33 cellular contexts compared by ENCODE assay signal in the genomic region with DNA sequence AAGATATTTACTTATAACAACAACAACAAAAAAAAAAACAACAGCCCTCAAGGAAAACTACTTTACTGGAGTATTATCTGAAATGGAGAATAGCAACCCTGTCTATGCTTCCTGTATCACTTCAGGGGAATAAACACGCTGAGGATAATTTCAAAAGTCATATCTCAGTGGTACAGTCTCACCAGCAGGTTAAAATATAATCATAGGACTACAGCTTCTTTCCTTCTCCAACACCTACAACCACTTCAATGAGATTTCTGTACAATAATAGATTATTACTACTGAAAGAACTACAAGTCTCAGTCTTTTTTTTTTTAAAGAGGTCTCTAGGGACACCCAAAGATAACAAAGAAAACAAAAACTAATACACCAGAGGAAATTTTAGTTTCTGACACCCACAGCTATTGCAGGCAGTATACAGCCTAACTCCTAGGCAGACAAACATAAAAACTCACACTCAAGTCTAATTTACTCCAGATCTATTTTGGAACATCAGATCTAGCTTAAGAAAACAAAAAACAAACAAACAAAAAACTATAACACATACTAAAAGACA.
"Had no signal": no experiment of that assay in that cellular context is flagged by ENCODE, and none has a peak within 500 bp of the region (broad histone marks: within the 10 kb centered on the region; RNA-seq: fewer than 3 reads in every experiment).

No MANE protein-coding gene starts in this region.

- H3K4me1 Mint-ChIP-seq: activated CD4-positive, alpha-beta memory T cell treated with anti-CD3 and anti-CD28 coated beads, Interleukin-2, amount 10 ng/mL, durations not matched to agents 7 days and 5 days; activated CD4-positive, alpha-beta T cell treated with anti-CD3 and anti-CD28 coated beads, Interleukin-2, amount 10 ng/mL, durations not matched to agents 7 days and 5 days; activated T-helper 17 cell treated with anti-CD3 and anti-CD28 coated beads, Interleukin-2, amount 50 U/mL, for 72 hours; central memory CD8-positive, alpha-beta T cell; endodermal cell; WTC11 had no signal

- DNase-seq: activated CD4-positive, alpha-beta memory T cell treated with anti-CD3 and anti-CD28 coated beads, Interleukin-2, amount 10 ng/mL, durations not matched to agents 7 days and 5 days; activated CD4-positive, alpha-beta T cell treated with anti-CD3 and anti-CD28 coated beads for 1 hour; activated CD4-positive, alpha-beta T cell treated with anti-CD3 and anti-CD28 coated beads for 4 hours; activated CD4-positive, alpha-beta T cell treated with anti-CD3 and anti-CD28 coated beads, Interleukin-2, amount 10 ng/mL, durations not matched to agents 7 days and 5 days; activated CD4-positive, alpha-beta T cell treated with anti-CD3 and anti-CD28 coated beads, Interleukin-2, amount 50 U/mL, for 4 hours; activated CD8-positive, alpha-beta memory T cell treated with anti-CD3 and anti-CD28 coated beads, Interleukin-2, amount 50 U/mL, for 48 hours; activated effector memory CD4-positive, alpha-beta T cell treated with Interleukin-2 at 50 U/mL for 16 hours; activated gamma-delta T cell treated with Interleukin-2 at 50 U/mL for 16 hours; activated naive CD4-positive, alpha-beta T cell treated with anti-CD3 and anti-CD28 coated beads, Interleukin-2, amount 50 U/mL, for 16 hours; activated naive CD4-positive, alpha-beta T cell treated with Interleukin-2 at 50 U/mL for 16 hours; activated T-cell treated with anti-CD3 and anti-CD28 coated beads for 4 hours; activated T-cell treated with anti-CD3 and anti-CD28 coated beads, Interleukin-2, amount 50 U/mL, for 24 hours; activated T-cell treated with anti-CD3 and anti-CD28 coated beads, Interleukin-2, amount 50 U/mL, for 72 hours; amniotic stem cell; anterior cingulate cortex; brain microvascular endothelial cell; dorsolateral prefrontal cortex; effector memory CD4-positive, alpha-beta T cell; endodermal cell; foreskin fibroblast; glutamatergic neuron; heart left ventricle; T1000 had no signal

- H3K79me2 ChIP-seq: hepatocyte had no signal

- H3K4me2 ChIP-seq: hepatocyte had no signal

- H3K4me3 ChIP-seq: coronary artery, dorsolateral prefrontal cortex, heart left ventricle, hepatocyte had no signal

- H3K4me3 Mint-ChIP-seq: activated CD4-positive, alpha-beta memory T cell treated with anti-CD3 and anti-CD28 coated beads, Interleukin-2, amount 10 ng/mL, durations not matched to agents 7 days and 5 days; activated CD4-positive, alpha-beta T cell treated with anti-CD3 and anti-CD28 coated beads, Interleukin-2, amount 10 ng/mL, durations not matched to agents 7 days and 5 days; activated naive CD8-positive, alpha-beta T cell; activated T-cell treated with anti-CD3 and anti-CD28 coated beads, Interleukin-2, amount 50 U/mL, for 24 hours; activated T-cell treated with anti-CD3 and anti-CD28 coated beads, Interleukin-2, amount 50 U/mL, for 72 hours; activated T-helper 17 cell treated with anti-CD3 and anti-CD28 coated beads, Interleukin-2, amount 50 U/mL, for 72 hours; central memory CD8-positive, alpha-beta T cell; dendritic cell treated with granulocyte-macrophage colony-stimulating factor and Interleukin-4, amounts not matched to agents 40 ng/mL and 50 ng/mL, for 4 days; endodermal cell; T-helper 2 cell treated with Interferon-gamma antibody and Interleukin-4, amounts not matched to agents 5 μg/mL and 100 μg/mL, for 36 hours; WTC11 had no signal

- H3K27ac Mint-ChIP-seq: activated CD4-positive, alpha-beta memory T cell treated with anti-CD3 and anti-CD28 coated beads, Interleukin-2, amount 10 ng/mL, durations not matched to agents 7 days and 5 days; activated CD4-positive, alpha-beta T cell treated with anti-CD3 and anti-CD28 coated beads, Interleukin-2, amount 10 ng/mL, durations not matched to agents 7 days and 5 days; activated naive CD8-positive, alpha-beta T cell; activated T-cell treated with anti-CD3 and anti-CD28 coated beads, Interleukin-2, amount 50 U/mL, for 24 hours; activated T-cell treated with anti-CD3 and anti-CD28 coated beads, Interleukin-2, amount 50 U/mL, for 72 hours; activated T-helper 17 cell treated with anti-CD3 and anti-CD28 coated beads, Interleukin-2, amount 50 U/mL, for 72 hours; dendritic cell treated with granulocyte-macrophage colony-stimulating factor and Interleukin-4, amounts not matched to agents 40 ng/mL and 50 ng/mL, for 4 days; endodermal cell; T-helper 2 cell treated with Interferon-gamma antibody and Interleukin-4, amounts not matched to agents 5 μg/mL and 100 μg/mL, for 36 hours; WTC11 had no signal

- H2AFZ ChIP-seq: hepatocyte had no signal

- H3K36me3 ChIP-seq: brain microvascular endothelial cell, heart left ventricle had no signal

- H3K36me3 Mint-ChIP-seq: activated naive CD8-positive, alpha-beta T cell; WTC11 had no signal

- H3K27me3 ChIP-seq: brain microvascular endothelial cell, dorsolateral prefrontal cortex, heart left ventricle, hepatocyte had no signal

- H3K9me3 Mint-ChIP-seq: activated T-cell treated with anti-CD3 and anti-CD28 coated beads, Interleukin-2, amount 50 U/mL, for 24 hours had no signal

- ATAC-seq: activated T-cell treated with anti-CD3 and anti-CD28 coated beads, Interleukin-2, amount 50 U/mL, for 72 hours; activated T-helper 17 cell treated with anti-CD3 and anti-CD28 coated beads, Interleukin-2, amount 50 U/mL, for 72 hours; esophagus mucosa; heart left ventricle; WTC11 had no signal

- H3K27ac ChIP-seq: brain microvascular endothelial cell, coronary artery, dorsolateral prefrontal cortex, heart left ventricle, hepatocyte, VCaP had no signal

- H3K27me3 Mint-ChIP-seq: activated CD4-positive, alpha-beta memory T cell treated with anti-CD3 and anti-CD28 coated beads, Interleukin-2, amount 10 ng/mL, durations not matched to agents 7 days and 5 days; activated CD4-positive, alpha-beta T cell treated with anti-CD3 and anti-CD28 coated beads, Interleukin-2, amount 10 ng/mL, durations not matched to agents 7 days and 5 days; activated naive CD8-positive, alpha-beta T cell; activated T-cell treated with anti-CD3 and anti-CD28 coated beads, Interleukin-2, amount 50 U/mL, for 24 hours; activated T-helper 17 cell treated with anti-CD3 and anti-CD28 coated beads, Interleukin-2, amount 50 U/mL, for 72 hours; central memory CD8-positive, alpha-beta T cell; dendritic cell treated with granulocyte-macrophage colony-stimulating factor and Interleukin-4, amounts not matched to agents 40 ng/mL and 50 ng/mL, for 4 days had no signal
